ENCODE assay signal across 9 cellular contexts in genomic region chr14:75578786-75579781, GRCh38. TPM values are rescaled to one million over a fixed set of nuclear protein-coding genes. Genes with fewer than 3 reads are reported as not detected.
DNase-seq lines count a peak whose midpoint lies in the region; FAIRE-seq lines count a peak whose summit lies in the region.
"Had no signal": no experiment of that assay in that cellular context is flagged by ENCODE, and none has a peak within 500 bp of the region (broad histone marks: within the 10 kb centered on the region; RNA-seq: fewer than 3 reads in every experiment).

No MANE protein-coding gene starts in this region.

- no peaks in the 10 kb centered on the region for H3K36me3 Mint-ChIP-seq in T-helper 1 cell treated with Interleukin-12 subunit alpha and Interleukin-12 subunit beta and Interleukin-4 antibody, amounts not matched to agents 30 μg/mL and 1 μg/mL, for 36 hours (ENCODE audit: low read depth)

- peaks cover 12% of the 10 kb centered on the region for H3K4me1 ChIP-seq in ectodermal cell (ENCODE audit: control insufficient read depth, insufficient read depth, low read length)
- H3K4me1 ChIP-seq in mononuclear cell (ENCODE audit: insufficient read depth, low read length), result peaks cover 35% of the 10 kb centered on the region

- H3K27ac Mint-ChIP-seq in T-helper 1 cell treated with Interleukin-12 subunit alpha and Interleukin-12 subunit beta and Interleukin-4 antibody, amounts not matched to agents 30 μg/mL and 1 μg/mL, for 36 hours, result no peak overlapping the region

- H3K27me3 ChIP-seq in ectodermal cell (ENCODE audit: control insufficient read depth, insufficient read depth, low read length, poor library complexity, severe bottlenecking) (no peaks in the 10 kb centered on the region), mononuclear cell (ENCODE audit: insufficient read depth, low read length) (no peaks in the 10 kb centered on the region)

- no peaks in the 10 kb centered on the region for H3K36me3 ChIP-seq in ectodermal cell (ENCODE audit: control insufficient read depth, insufficient read depth, low read length)

- no peak for DNase-seq in T-helper 1 cell
- DNase-seq in NCI-H524 treated with DMSO at 0.1 percent for 48 hours (lab: John Stamatoyannopoulos, UW), result peak; percentile 17
- no peak for DNase-seq in urothelium cell line (ENCODE audit: low spot score)
- DNase-seq in COLO829 (ENCODE audit: low spot score), result no peak
- no peak for DNase-seq in effector CD8-positive, alpha-beta T cell (lab: John Stamatoyannopoulos, UW)

- H3K4me3 Mint-ChIP-seq in T-helper 1 cell treated with Interleukin-12 subunit alpha and Interleukin-12 subunit beta and Interleukin-4 antibody, amounts not matched to agents 30 μg/mL and 1 μg/mL, for 36 hours, result peak overlapping the region; percentile 87

- WGBS in ectodermal cell, 2 experiments, result 82 to 83% methylated on average over 33 of the region's 33 CpGs

- no peak overlapping the region for H3K27ac ChIP-seq in ectodermal cell (ENCODE audit: insufficient read depth, low read depth, low read length, poor library complexity, severe bottlenecking)

- peaks cover 20% of the 10 kb centered on the region for H3K4me1 Mint-ChIP-seq in T-helper 1 cell treated with Interleukin-12 subunit alpha and Interleukin-12 subunit beta and Interleukin-4 antibody, amounts not matched to agents 30 μg/mL and 1 μg/mL, for 36 hours (ENCODE audit: low read depth)

- peak; percentile 42 for FAIRE-seq in urothelium cell line (lab: Jason Lieb, UNC)
- FAIRE-seq: G401.6 had no signal

- H3K4me3 ChIP-seq in ectodermal cell (ENCODE audit: insufficient read depth, low read depth, low read length) (peak overlapping the region; percentile 55), mononuclear cell (ENCODE audit: low read length) (peak overlapping the region; percentile 56)

- H3K9me3 Mint-ChIP-seq in T-helper 1 cell treated with Interleukin-12 subunit alpha and Interleukin-12 subunit beta and Interleukin-4 antibody, amounts not matched to agents 30 μg/mL and 1 μg/mL, for 36 hours, result no peaks in the 10 kb centered on the region

- no peaks in the 10 kb centered on the region for H3K9me3 ChIP-seq in ectodermal cell (ENCODE audit: control insufficient read depth, low read length)
- H3K9me3 ChIP-seq in mononuclear cell (ENCODE audit: low read depth, low read length), result no peaks in the 10 kb centered on the region

- peaks cover 10% of the 10 kb centered on the region for H3K27me3 Mint-ChIP-seq in T-helper 1 cell treated with Interleukin-12 subunit alpha and Interleukin-12 subunit beta and Interleukin-4 antibody, amounts not matched to agents 30 μg/mL and 1 μg/mL, for 36 hours (ENCODE audit: low read depth)

RNA-seq across cellular contexts. Expression of gene FLVCR2, which starts 0.7 kb away (rescaled TPM):
- 11.4 TPM for polyA plus RNA-seq in ectodermal cell (2013, experiment 1 of 4)
- 14.6 TPM for polyA plus RNA-seq in ectodermal cell (2013, experiment 2 of 4)
- 12.1 TPM for polyA plus RNA-seq in ectodermal cell (2013, experiment 3 of 4)
- 10.9 TPM for polyA plus RNA-seq in ectodermal cell (2013, experiment 4 of 4)
- 5.8 TPM for total RNA-seq in mononuclear cell

RNA-seq across cellular contexts. Expression of gene BATF, which starts 56.8 kb away (rescaled TPM):
- polyA plus RNA-seq in ectodermal cell (2013, experiment 1 of 4), result not detected
- polyA plus RNA-seq in ectodermal cell (2013, experiment 2 of 4), result not detected
- not detected for polyA plus RNA-seq in ectodermal cell (2013, experiment 3 of 4)
- not detected for polyA plus RNA-seq in ectodermal cell (2013, experiment 4 of 4)
- 7.7 TPM for total RNA-seq in mononuclear cell
